Comparison of ENCODE assay signal across 16 cellular contexts in genomic region chr6:52745764-52746201, GRCh38. TPM values are rescaled to one million over a fixed set of nuclear protein-coding genes. Genes with fewer than 3 reads are reported as not detected.
A peak's percentile ranks its signal among the peaks of the same experiment; 100 is the strongest.
DNase-seq lines count a peak whose midpoint lies in the region; ATAC-seq and TF ChIP-seq lines count a peak whose summit lies in the region.
"Had no signal": no experiment of that assay in that cellular context is flagged by ENCODE, and none has a peak within 500 bp of the region (broad histone marks: within the 10 kb centered on the region; RNA-seq: fewer than 3 reads in every experiment).

No MANE protein-coding gene starts in this region.

- peaks cover 6% of the 10 kb centered on the region for H3K9me3 ChIP-seq in adipocyte (ENCODE audit: control insufficient read depth, low read length)
- H3K9me3 ChIP-seq: A549 had no signal

- H3K27me3 ChIP-seq in adipocyte (replicated peaks; ENCODE audit: control insufficient read depth, insufficient read depth, low read length), result no peaks in the 10 kb centered on the region
- H3K27me3 ChIP-seq: BLaER1 had no signal

- H3K36me3 Mint-ChIP-seq in progenitor cell of endocrine pancreas (ENCODE audit: insufficient read depth) (peaks cover 6% of the 10 kb centered on the region), mesothelial cell of epicardium (no peaks in the 10 kb centered on the region)
- H3K36me3 Mint-ChIP-seq: CD8-positive, alpha-beta memory T cell had no signal

- peaks cover 26% of the 10 kb centered on the region for H3K4me1 Mint-ChIP-seq in progenitor cell of endocrine pancreas (ENCODE audit: low read depth)
- peaks cover 13% of the 10 kb centered on the region for H3K4me1 Mint-ChIP-seq in mesothelial cell of epicardium
- H3K4me1 Mint-ChIP-seq: CD8-positive, alpha-beta memory T cell had no signal

- TF ChIP-seq CTCF in progenitor cell of endocrine pancreas (IDR thresholded peaks at IDR 0.05; ENCODE audit: unreplicated experiment) (no peak), mesothelial cell of epicardium (IDR thresholded peaks at IDR 0.05; ENCODE audit: unreplicated experiment) (no peak)

- H3K36me3 ChIP-seq in adipocyte (ENCODE audit: control insufficient read depth, insufficient read depth, low read length, severe bottlenecking), result no peaks in the 10 kb centered on the region
- H3K36me3 ChIP-seq: BLaER1 had no signal

- H3K4me3 Mint-ChIP-seq in progenitor cell of endocrine pancreas (ENCODE audit: low read depth), result no peak overlapping the region
- no peak overlapping the region for H3K4me3 Mint-ChIP-seq in mesothelial cell of epicardium
- H3K4me3 Mint-ChIP-seq: CD8-positive, alpha-beta memory T cell had no signal

- H3K27ac Mint-ChIP-seq in progenitor cell of endocrine pancreas, result peak overlapping the region; percentile 69
- no peak overlapping the region for H3K27ac Mint-ChIP-seq in mesothelial cell of epicardium
- H3K27ac Mint-ChIP-seq: CD8-positive, alpha-beta memory T cell had no signal

- no peak overlapping the region for H3K4me3 ChIP-seq in adipocyte (ENCODE audit: low read length)
- H3K4me3 ChIP-seq: A549, BLaER1 had no signal

- ATAC-seq in left lobe of liver, result peak; percentile 66
- ATAC-seq: A549, HCT116 had no signal

- H3K9me3 Mint-ChIP-seq in progenitor cell of endocrine pancreas (ENCODE audit: low read depth) (peaks cover 3% of the 10 kb centered on the region), mesothelial cell of epicardium (peaks cover 3% of the 10 kb centered on the region)

- DNase-seq in COLO829 (ENCODE audit: low spot score), result peak; percentile 66
- DNase-seq in adipocyte (ENCODE audit: low read depth), result no peak
- DNase-seq in left lobe of liver (ENCODE audit: low spot score), result peak; percentile 58
- no peak for DNase-seq in progenitor cell of endocrine pancreas (ENCODE audit: low spot score, unreplicated experiment)
- DNase-seq in AML-193 (lab: John Stamatoyannopoulos, UW), result no peak
- no peak for DNase-seq in mesothelial cell of epicardium (ENCODE audit: low spot score in 2 of 2, unreplicated experiment in 2 of 2)
- no peak for DNase-seq in activated gamma-delta T cell treated with Interleukin-2 at 50 U/mL for 16 hours
- DNase-seq: Calu3; CD8-positive, alpha-beta memory T cell; DMS 273 treated with DMSO at 0.1 percent for 48 hours; IMR-90 had no signal

- peak overlapping the region; percentile 59 for H3K9ac ChIP-seq in adipocyte (ENCODE audit: low read length)
- H3K9ac ChIP-seq: BLaER1 had no signal

- H3K27me3 Mint-ChIP-seq in progenitor cell of endocrine pancreas (no peaks in the 10 kb centered on the region), mesothelial cell of epicardium (ENCODE audit: low read depth) (no peaks in the 10 kb centered on the region)

- peaks cover 22% of the 10 kb centered on the region for H3K4me1 ChIP-seq in adipocyte (ENCODE audit: control insufficient read depth, insufficient read depth, low read length)
- H3K4me1 ChIP-seq: A549, BLaER1 had no signal

RNA-seq across cellular contexts. Expression of gene GSTA2, which starts 17.5 kb away (rescaled TPM):
- 45.2 TPM for total RNA-seq in left lobe of liver
- 4.6 and 10.7 TPM in 2 replicates for total RNA-seq in progenitor cell of endocrine pancreas
- not detected in 3 replicates for total RNA-seq in mesothelial cell of epicardium
- total RNA-seq: Calu3; CD8-positive, alpha-beta memory T cell; Daoy; IMR-90 had no signal

RNA-seq across cellular contexts. Expression of gene GSTA1, which starts 57.8 kb away (rescaled TPM):
- total RNA-seq in left lobe of liver (811 TPM), progenitor cell of endocrine pancreas (25.8 and 26.8 TPM in 2 replicates), mesothelial cell of epicardium (not detected in 3 replicates)
- total RNA-seq: Calu3; CD8-positive, alpha-beta memory T cell; Daoy; H4 had no signal

Comparison
In these comparisons a context has a peak if more than half of its experiments do, and no peak if none do; other contexts are left out.
1. DNase-seq: peak in COLO829 (single experiment) and left lobe of liver (single experiment); none in adipocyte (single experiment), progenitor cell of endocrine pancreas (single experiment), AML-193 (0 of 2), mesothelial cell of epicardium (0 of 2) and activated gamma-delta T cell treated with Interleukin-2 at 50 U/mL for 16 hours (single experiment).
2. RNA of gene GSTA1, which starts 57.8 kb away (total RNA-seq): 811 TPM in left lobe of liver (single experiment); 25.8 to 26.8 TPM in progenitor cell of endocrine pancreas and not detected in mesothelial cell of epicardium; every median in the first group is over 10 times any median in the second.